In genomic region chr20:49712918-49713778, GRCh38 we compare ENCODE assay signal across 8 cellular contexts. TPM values are rescaled to one million over a fixed set of nuclear protein-coding genes. Genes with fewer than 3 reads are reported as not detected.
A peak's percentile ranks its signal among the peaks of the same experiment; 100 is the strongest.
DNase-seq lines count a peak whose midpoint lies in the region; ATAC-seq and TF ChIP-seq lines count a peak whose summit lies in the region.

No MANE protein-coding gene starts in this region.

- no CpG with 5 or more reads among the region's 78 CpGs for WGBS in neuronal stem cell (ENCODE audit: extremely low coverage in 2 of 2, insufficient read length in 2 of 2, insufficient replicate concordance in 1 of 2), 2 donors

- peaks cover 7 to 15% of the 10 kb centered on the region in 2 donors for H3K4me1 ChIP-seq in neuronal stem cell (ENCODE audit: control insufficient read depth in 2 of 2, insufficient read depth in 1 of 2, low read depth in 1 of 2, low read length in 2 of 2)

- peak overlapping the region; percentile 84 to 86 for H3K4me3 Mint-ChIP-seq in activated T-cell treated with anti-CD3 and anti-CD28 coated beads, Interleukin-2, amount 50 U/mL, for 72 hours

- H2BK120ac ChIP-seq in neuronal stem cell (ENCODE audit: low read depth, low read length) = no peak overlapping the region

- ATAC-seq in HG02623 (IDR thresholded peaks at IDR 0.05; ENCODE audit: unreplicated experiment) = peak; percentile 38
- peak; percentile 50 to 62 for ATAC-seq in activated T-cell treated with anti-CD3 and anti-CD28 coated beads, Interleukin-2, amount 50 U/mL, for 72 hours (replicated peaks in 1 of 2)

- peak overlapping the region; percentile 81 for H2AFZ ChIP-seq in neuronal stem cell (ENCODE audit: low read length)

- peak overlapping the region; percentile 97 for H2BK5ac ChIP-seq in neuronal stem cell (ENCODE audit: low read length)

- H3K9me3 ChIP-seq in neuronal stem cell (replicated peaks in 1 of 2; ENCODE audit: control insufficient read depth in 2 of 2, insufficient read depth in 1 of 2, low read depth in 1 of 2, low read length in 2 of 2) = no peaks in the 10 kb centered on the region

- peak overlapping the region; percentile 87 for H3K23ac ChIP-seq in neuronal stem cell (ENCODE audit: low read depth, low read length, poor library complexity)

- peak overlapping the region; percentile 74 for H2AK5ac ChIP-seq in neuronal stem cell (ENCODE audit: low read depth, low read length)

- H3K9me3 Mint-ChIP-seq in activated T-cell treated with anti-CD3 and anti-CD28 coated beads, Interleukin-2, amount 50 U/mL, for 72 hours = no peaks in the 10 kb centered on the region

- peak overlapping the region; percentile 76 for H3K4me2 ChIP-seq in neuronal stem cell (ENCODE audit: insufficient read depth, low read length, poor library complexity, severe bottlenecking)

- H3K27me3 ChIP-seq in neuronal stem cell (ENCODE audit: control insufficient read depth in 3 of 3, insufficient read depth in 3 of 3, low read depth in 1 of 3, low read length in 3 of 3) = no peaks in the 10 kb centered on the region

- H4K8ac ChIP-seq in neuronal stem cell (ENCODE audit: low read depth, low read length) = no peak overlapping the region

- no peak for TF ChIP-seq CTCF in foreskin fibroblast (IDR thresholded peaks at IDR 0.05; ENCODE audit: low read depth, low read length)

- peak overlapping the region; percentile 80 for H3K27ac ChIP-seq in neuronal stem cell (replicated peaks; ENCODE audit: low read length)

- H3K27ac Mint-ChIP-seq in activated T-cell treated with anti-CD3 and anti-CD28 coated beads, Interleukin-2, amount 50 U/mL, for 72 hours = peak overlapping the region; percentile 91

- peaks cover 9% of the 10 kb centered on the region for H3K79me1 ChIP-seq in neuronal stem cell (ENCODE audit: low read depth, low read length)

- H3K4ac ChIP-seq in neuronal stem cell (ENCODE audit: low read length) = no peak overlapping the region

- H3K9ac ChIP-seq in neuronal stem cell (ENCODE audit: low read depth, low read length, poor library complexity) = peak overlapping the region; percentile 94

- H3K36me3 Mint-ChIP-seq in activated T-cell treated with anti-CD3 and anti-CD28 coated beads, Interleukin-2, amount 50 U/mL, for 72 hours (ENCODE audit: insufficient read depth in 2 of 2) = peaks cover 0 to 1% of the 10 kb centered on the region in 2 donors

- H3K14ac ChIP-seq in neuronal stem cell (ENCODE audit: low read length) = no peak overlapping the region

- H3K4me1 Mint-ChIP-seq in activated T-cell treated with anti-CD3 and anti-CD28 coated beads, Interleukin-2, amount 50 U/mL, for 72 hours (ENCODE audit: low read depth) = peaks cover 55% of the 10 kb centered on the region

- H3K18ac ChIP-seq in neuronal stem cell (ENCODE audit: low read length) = peak overlapping the region; percentile 98

- no peak overlapping the region for H4K91ac ChIP-seq in neuronal stem cell (ENCODE audit: low read depth, low read length, poor library complexity)

- H3K4me3 ChIP-seq in foreskin fibroblast (ENCODE audit: low read depth in 1 of 2, low read length in 2 of 2) (peak overlapping the region; percentile 76 to 87), neuronal stem cell (ENCODE audit: low read length in 2 of 2) (peak overlapping the region; percentile 84 to 87)

- peak; percentile 65 for DNase-seq in NCI-H146 (lab: John Stamatoyannopoulos, UW)
- no peak for DNase-seq in NCI-H146 treated with DMSO at 0.1 percent for 48 hours (lab: John Stamatoyannopoulos, UW; ENCODE audit: unreplicated experiment)
- peak; percentile 49 for DNase-seq in NCI-H2171 (lab: John Stamatoyannopoulos, UW)
- DNase-seq in activated T-cell treated with anti-CD3 and anti-CD28 coated beads, Interleukin-2, amount 50 U/mL, for 72 hours = peak; percentile 39 to 51
- peak in 1 of 2 donors; percentile 46 for DNase-seq in foreskin fibroblast
- no peak for DNase-seq in neuronal stem cell (ENCODE audit: low spot score)
- no peak for DNase-seq in A172 (ENCODE audit: low spot score)

- H3K27me3 Mint-ChIP-seq in activated T-cell treated with anti-CD3 and anti-CD28 coated beads, Interleukin-2, amount 50 U/mL, for 72 hours (ENCODE audit: low read depth) = no peaks in the 10 kb centered on the region

- peak overlapping the region; percentile 57 for H2BK15ac ChIP-seq in neuronal stem cell (ENCODE audit: low read length)

- H3K36me3 ChIP-seq in neuronal stem cell (replicated peaks in 1 of 2; ENCODE audit: control insufficient read depth in 2 of 2, insufficient read depth in 2 of 2, low read length in 2 of 2) = peaks cover 0 to 8% of the 10 kb centered on the region in 2 donors

- H2BK12ac ChIP-seq in neuronal stem cell (ENCODE audit: low read length) = no peak overlapping the region

RNA-seq across cellular contexts. Expression of gene B4GALT5, which starts 0.5 kb away (rescaled TPM):
- 10 to 100 TPM; 14.8 to 27.3 TPM for total RNA-seq in activated T-cell treated with anti-CD3 and anti-CD28 coated beads, Interleukin-2, amount 50 U/mL, for 72 hours
- 46.5 TPM for polyA plus RNA-seq in neuronal stem cell (2013, experiment 1 of 2)
- 48.5 TPM for polyA plus RNA-seq in neuronal stem cell (2013, experiment 2 of 2)
- 40.0 and 44.1 TPM in 2 replicates for total RNA-seq in A172 (2014; rRNA removed; shearing (Covaris generic))

Comparison
In these comparisons a context has a peak if more than half of its experiments do, and no peak if none do; other contexts are left out.
1. DNase-seq: peak in NCI-H146 (single experiment), NCI-H2171 (single experiment) and activated T-cell treated with anti-CD3 and anti-CD28 coated beads, Interleukin-2, amount 50 U/mL, for 72 hours (2 of 2); none in NCI-H146 treated with DMSO at 0.1 percent for 48 hours (single experiment), neuronal stem cell (single experiment) and A172 (single experiment).